Comparison of ENCODE assay signal across 18 cellular contexts in genomic region chr4:89995824-89996223, GRCh38.
A peak's percentile ranks its signal among the peaks of the same experiment; 100 is the strongest.
DNase-seq lines count a peak whose midpoint lies in the region; ATAC-seq, FAIRE-seq and TF ChIP-seq lines count a peak whose summit lies in the region.
"Had no signal": no experiment of that assay in that cellular context is flagged by ENCODE, and none has a peak within 500 bp of the region (broad histone marks: within the 10 kb centered on the region; RNA-seq: fewer than 3 reads in every experiment).

No MANE protein-coding gene starts in this region.

- DNase-seq in Caco-2 (no peak), kidney (no peak), mucosa of descending colon (peak in 1 of 3 donors; percentile 11), small intestine (peak; percentile 68), breast epithelium (ENCODE audit: low spot score in 2 of 2) (no peak)
- DNase-seq: AML-193; Calu3; CD4-positive, alpha-beta T cell; DMS79 treated with DMSO at 0.1 percent for 48 hours; GF-D8; H9 had no signal

- H3K9me3 ChIP-seq in Caco-2 (no peaks in the 10 kb centered on the region), kidney (ENCODE audit: control insufficient read depth in 1 of 2, low read length in 2 of 2) (no peaks in the 10 kb centered on the region), mucosa of descending colon (no peaks in the 10 kb centered on the region), small intestine (ENCODE audit: control insufficient read depth, low read depth) (no peaks in the 10 kb centered on the region), breast epithelium (no peaks in the 10 kb centered on the region)
- H3K9me3 ChIP-seq: A549 had no signal

- no peak for TF ChIP-seq POLR2A in breast epithelium (IDR thresholded peaks at IDR 0.05)

- H3K9me3 Mint-ChIP-seq in Caco-2 (ENCODE audit: unreplicated experiment), result no peaks in the 10 kb centered on the region
- H3K9me3 Mint-ChIP-seq: CD4-positive, alpha-beta T cell; H9 had no signal

- H3K4me3 Mint-ChIP-seq in Caco-2 (ENCODE audit: unreplicated experiment), result peak overlapping the region; percentile 24
- H3K4me3 Mint-ChIP-seq: CD4-positive, alpha-beta T cell; H9 had no signal

- no peaks in the 10 kb centered on the region for H3K27me3 ChIP-seq in Caco-2 (replicated peaks; ENCODE audit: control insufficient read depth, insufficient read depth, low read length)
- no peaks in the 10 kb centered on the region for H3K27me3 ChIP-seq in small intestine (ENCODE audit: control insufficient read depth in 2 of 2, insufficient read depth in 2 of 2, low read length in 2 of 2)
- H3K27me3 ChIP-seq in breast epithelium, result no peaks in the 10 kb centered on the region

- CTCF ChIA-PET in Caco-2 (lab: Charles Lee), result no interaction called here

- H3K36me3 Mint-ChIP-seq in Caco-2 (ENCODE audit: insufficient read depth, unreplicated experiment), result peaks cover 5% of the 10 kb centered on the region

- no peaks in the 10 kb centered on the region for H3K36me3 ChIP-seq in Caco-2 (ENCODE audit: control insufficient read depth, insufficient read depth, low read length)
- no peaks in the 10 kb centered on the region for H3K36me3 ChIP-seq in kidney (ENCODE audit: control insufficient read depth in 1 of 2, insufficient read depth in 2 of 2, low read length in 2 of 2)
- no peaks in the 10 kb centered on the region for H3K36me3 ChIP-seq in mucosa of descending colon (ENCODE audit: low read depth)
- H3K36me3 ChIP-seq in small intestine (ENCODE audit: control insufficient read depth in 2 of 2, insufficient read depth in 2 of 2, low read length in 2 of 2), result no peaks in the 10 kb centered on the region
- H3K36me3 ChIP-seq in breast epithelium, result no peaks in the 10 kb centered on the region

- POLR2A ChIA-PET in Caco-2 (lab: Charles Lee), result no interaction called here

- intact Hi-C loops in Caco-2 (cut with micrococcal nuclease; ENCODE audit: unreplicated experiment), result no loop called here
- intact Hi-C loops in kidney (cut with DNase I), result no loop called here
- intact Hi-C loops in mucosa of descending colon (cut with DNase I, micrococcal nuclease), result no loop called here
- intact Hi-C loops in breast epithelium (cut with DNase I; ENCODE audit: low total_unique reads), result no loop called here

- H3K9ac ChIP-seq in kidney (ENCODE audit: low read length in 2 of 2), result peak overlapping the region in 1 of 2 donors; percentile 43
- H3K9ac ChIP-seq: KMS-11 had no signal

- no peak overlapping the region for H3K4me3 ChIP-seq in Caco-2 (ENCODE audit: low read depth, low read length)
- no peak overlapping the region for H3K4me3 ChIP-seq in kidney (ENCODE audit: low read length in 2 of 2)
- no peak overlapping the region for H3K4me3 ChIP-seq in mucosa of descending colon
- H3K4me3 ChIP-seq in small intestine (ENCODE audit: low read depth in 1 of 2, low read length in 2 of 2), result no peak overlapping the region
- H3K4me3 ChIP-seq in breast epithelium, result no peak overlapping the region
- H3K4me3 ChIP-seq: A549 had no signal

- ATAC-seq in mucosa of descending colon (peak; percentile 74), GM18511 (IDR thresholded peaks at IDR 0.05; ENCODE audit: unreplicated experiment) (no peak), GM18870 (IDR thresholded peaks at IDR 0.05; ENCODE audit: unreplicated experiment) (no peak)
- ATAC-seq: A549 had no signal

- TF ChIP-seq CTCF in Caco-2 (IDR thresholded peaks at IDR 0.05; ENCODE audit: insufficient read depth in 1 of 2, low read depth in 1 of 2, low read length in 1 of 2, severe bottlenecking in 1 of 2, unreplicated experiment in 1 of 2), result no peak
- TF ChIP-seq CTCF in kidney (IDR thresholded peaks at IDR 0.05; ENCODE audit: borderline replicate concordance, extremely low read depth, insufficient read depth), result no peak
- no peak for TF ChIP-seq CTCF in mucosa of descending colon (IDR thresholded peaks at IDR 0.05)
- TF ChIP-seq CTCF in breast epithelium (IDR thresholded peaks at IDR 0.05), result no peak

- H3K27ac ChIP-seq in kidney (ENCODE audit: low read depth in 2 of 2, low read length in 2 of 2) (peak overlapping the region; percentile 74 to 78), small intestine (ENCODE audit: low read depth in 1 of 2, low read length in 1 of 2) (no peak overlapping the region), breast epithelium (no peak overlapping the region)
- H3K27ac ChIP-seq: 22Rv1, A549, C4-2B, KMS-11 had no signal

- H3K27ac Mint-ChIP-seq in Caco-2 (ENCODE audit: unreplicated experiment), result peak overlapping the region; percentile 74
- H3K27ac Mint-ChIP-seq: CD4-positive, alpha-beta T cell; H9 had no signal

- no TSS peak for BruUV-seq in Caco-2 (replicated peaks; lab: Mats Ljungman, UMichigan)

- H3K4me1 ChIP-seq in Caco-2 (peaks cover 64% of the 10 kb centered on the region), kidney (ENCODE audit: control insufficient read depth in 1 of 2, insufficient read depth in 1 of 2, low read depth in 1 of 2, low read length in 2 of 2) (peaks cover 4 to 40% of the 10 kb centered on the region in 2 donors), mucosa of descending colon (ENCODE audit: low read depth) (no peaks in the 10 kb centered on the region), small intestine (ENCODE audit: control insufficient read depth in 2 of 2, insufficient read depth in 1 of 2, low read depth in 1 of 2, low read length in 1 of 2) (peaks cover 3 to 9% of the 10 kb centered on the region in 2 donors), breast epithelium (no peaks in the 10 kb centered on the region)
- H3K4me1 ChIP-seq: A549 had no signal

- WGBS in small intestine, 3 donors, result 11 to 54% (median 36%) methylated on average over 2 of the region's 2 CpGs

- no peaks in the 10 kb centered on the region for H3K27me3 Mint-ChIP-seq in Caco-2 (ENCODE audit: insufficient read depth, unreplicated experiment)

- peaks cover 49% of the 10 kb centered on the region for H3K4me1 Mint-ChIP-seq in Caco-2 (ENCODE audit: low read depth, unreplicated experiment)

- FAIRE-seq in kidney (lab: Jason Lieb, UNC) (no peak), small intestine (lab: Jason Lieb, UNC) (no peak)
- FAIRE-seq: A549, H1 had no signal

Comparison
In these comparisons a context has a peak if more than half of its experiments do, and no peak if none do; other contexts are left out.
1. H3K27ac ChIP-seq: peak in kidney (2 of 2); none in small intestine (0 of 2) and breast epithelium (0 of 2).